20 cellular contexts compared by ENCODE assay signal in the genomic region with DNA sequence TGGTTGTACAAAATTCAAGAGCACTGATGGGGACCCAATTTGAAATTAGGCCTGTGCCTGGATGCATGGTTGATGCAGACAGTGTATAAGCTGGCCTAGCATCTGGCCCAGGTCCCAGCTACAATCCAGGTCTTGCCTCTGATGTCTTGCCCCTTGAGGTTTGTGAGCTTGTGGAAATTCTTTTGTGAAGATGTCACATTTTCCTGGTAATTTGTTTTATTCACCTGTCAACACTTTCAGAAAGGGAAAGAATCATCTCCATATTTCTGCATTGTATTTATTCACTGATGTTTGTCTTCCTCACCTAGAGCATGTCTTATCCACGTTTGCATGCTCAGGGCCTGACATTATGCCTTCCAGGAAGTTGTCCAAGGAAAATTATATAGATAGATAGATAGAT.
"Had no signal": no experiment of that assay in that cellular context is flagged by ENCODE, and none has a peak within 500 bp of the region (broad histone marks: within the 10 kb centered on the region; RNA-seq: fewer than 3 reads in every experiment).

No MANE protein-coding gene starts in this region.

- H3K4me3 Mint-ChIP-seq: IgD-negative memory B cell had no signal

- DNase-seq: MG63, NCI-H1092, NCI-H1105 treated with DMSO at 0.1 percent for 48 hours, NCI-H1417 treated with DMSO at 0.1 percent for 48 hours, NCI-H146, NCI-H1694 treated with DMSO at 0.1 percent for 48 hours, NCI-H1930, NCI-H2081, NCI-H2107, NCI-H510A, NCI-H524 treated with DMSO at 0.1 percent for 48 hours, NCI-H69, NCI-H774, Right ventricle myocardium superior, RPMI8226, SIG-M5 had no signal

- H3K36me3 Mint-ChIP-seq: IgD-negative memory B cell had no signal

- H3K27me3 ChIP-seq: SJSA1 had no signal

- H3K27ac Mint-ChIP-seq: IgD-negative memory B cell had no signal

- H3K4me3 ChIP-seq: K562, MG63, SJSA1, SK-N-MC had no signal

- H3K9me3 ChIP-seq: MG63, SJSA1 had no signal

- H3K36me3 ChIP-seq: MG63, SJSA1 had no signal

- H3K27ac ChIP-seq: SJSA1, SK-N-MC had no signal

- H3K4me1 ChIP-seq: SJSA1 had no signal
